Comparison of ENCODE assay signal across 1 cellular context in the genomic region with DNA sequence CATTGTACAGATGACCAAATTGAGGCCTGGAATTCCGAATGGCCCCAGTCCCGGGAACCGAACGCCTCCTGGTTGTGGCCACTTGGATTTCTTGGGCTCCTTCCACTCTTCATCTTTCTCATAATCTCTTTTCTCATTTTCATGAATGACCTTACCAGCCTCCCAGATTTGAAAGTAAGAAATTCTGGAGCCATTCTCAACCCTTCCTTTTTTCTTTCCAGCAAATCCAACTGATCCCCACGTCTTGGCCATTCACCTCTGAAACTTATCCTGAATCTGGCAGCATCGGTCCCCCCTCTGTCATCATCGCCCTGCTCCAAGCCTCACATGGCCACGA.
TF ChIP-seq lines count a peak whose summit lies in the region.

No MANE protein-coding gene starts in this region.

TF ChIP-seq in HCT116, 20 proteins besides CTCF, POLR2A, EP300 and RAD21 (continued from another document):
- TF ChIP-seq SRF (IDR thresholded peaks at IDR 0.05; ENCODE audit: low read depth) (no peak), CBX3 (IDR thresholded peaks at IDR 0.05; ENCODE audit: low read depth) (no peak)
